Comparison of ENCODE assay signal across 2 cellular contexts in the genomic region with DNA sequence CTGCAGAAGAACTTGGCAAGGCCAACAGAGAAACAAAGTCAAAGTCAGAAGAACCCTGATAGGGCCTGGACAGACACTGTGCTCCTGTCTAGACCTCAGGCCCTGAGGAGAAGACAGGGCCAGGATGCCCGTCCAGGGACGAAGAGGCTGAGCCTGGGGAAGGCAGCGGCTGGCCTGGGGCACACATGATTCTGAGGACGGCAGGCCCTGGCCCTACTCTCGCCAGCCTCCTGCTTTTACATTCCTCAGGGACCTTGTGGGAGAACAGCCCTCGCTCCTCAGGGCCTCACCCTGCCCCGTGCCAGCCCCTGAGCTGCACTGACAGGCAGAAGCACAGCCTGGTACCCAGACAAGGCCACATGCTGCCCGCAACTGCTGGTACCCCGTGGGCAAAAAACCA.
TF ChIP-seq lines count a peak whose summit lies in the region.

No MANE protein-coding gene starts in this region.

TF ChIP-seq in GM23338, 12 proteins besides CTCF, POLR2A, EP300 and RAD21 (continues in another document):
- TF ChIP-seq ZNF114 (CRISPR knock-in tag; IDR thresholded peaks at IDR 0.05) (no peak), EZH2phosphoT487 (IDR thresholded peaks at IDR 0.05; ENCODE audit: unreplicated experiment) (no peak), POLR2AphosphoS5 (IDR thresholded peaks at IDR 0.05; ENCODE audit: low read depth) (no peak), CREB1 (CRISPR knock-in tag; IDR thresholded peaks at IDR 0.05; ENCODE audit: low read depth) (no peak), ZNF331 (CRISPR knock-in tag; IDR thresholded peaks at IDR 0.05; ENCODE audit: low read depth) (no peak), JUNB (IDR thresholded peaks at IDR 0.05; ENCODE audit: unreplicated experiment) (no peak), NANOG (IDR thresholded peaks at IDR 0.05; ENCODE audit: borderline replicate concordance) (no peak)
- TF ChIP-seq, protein P1, sequence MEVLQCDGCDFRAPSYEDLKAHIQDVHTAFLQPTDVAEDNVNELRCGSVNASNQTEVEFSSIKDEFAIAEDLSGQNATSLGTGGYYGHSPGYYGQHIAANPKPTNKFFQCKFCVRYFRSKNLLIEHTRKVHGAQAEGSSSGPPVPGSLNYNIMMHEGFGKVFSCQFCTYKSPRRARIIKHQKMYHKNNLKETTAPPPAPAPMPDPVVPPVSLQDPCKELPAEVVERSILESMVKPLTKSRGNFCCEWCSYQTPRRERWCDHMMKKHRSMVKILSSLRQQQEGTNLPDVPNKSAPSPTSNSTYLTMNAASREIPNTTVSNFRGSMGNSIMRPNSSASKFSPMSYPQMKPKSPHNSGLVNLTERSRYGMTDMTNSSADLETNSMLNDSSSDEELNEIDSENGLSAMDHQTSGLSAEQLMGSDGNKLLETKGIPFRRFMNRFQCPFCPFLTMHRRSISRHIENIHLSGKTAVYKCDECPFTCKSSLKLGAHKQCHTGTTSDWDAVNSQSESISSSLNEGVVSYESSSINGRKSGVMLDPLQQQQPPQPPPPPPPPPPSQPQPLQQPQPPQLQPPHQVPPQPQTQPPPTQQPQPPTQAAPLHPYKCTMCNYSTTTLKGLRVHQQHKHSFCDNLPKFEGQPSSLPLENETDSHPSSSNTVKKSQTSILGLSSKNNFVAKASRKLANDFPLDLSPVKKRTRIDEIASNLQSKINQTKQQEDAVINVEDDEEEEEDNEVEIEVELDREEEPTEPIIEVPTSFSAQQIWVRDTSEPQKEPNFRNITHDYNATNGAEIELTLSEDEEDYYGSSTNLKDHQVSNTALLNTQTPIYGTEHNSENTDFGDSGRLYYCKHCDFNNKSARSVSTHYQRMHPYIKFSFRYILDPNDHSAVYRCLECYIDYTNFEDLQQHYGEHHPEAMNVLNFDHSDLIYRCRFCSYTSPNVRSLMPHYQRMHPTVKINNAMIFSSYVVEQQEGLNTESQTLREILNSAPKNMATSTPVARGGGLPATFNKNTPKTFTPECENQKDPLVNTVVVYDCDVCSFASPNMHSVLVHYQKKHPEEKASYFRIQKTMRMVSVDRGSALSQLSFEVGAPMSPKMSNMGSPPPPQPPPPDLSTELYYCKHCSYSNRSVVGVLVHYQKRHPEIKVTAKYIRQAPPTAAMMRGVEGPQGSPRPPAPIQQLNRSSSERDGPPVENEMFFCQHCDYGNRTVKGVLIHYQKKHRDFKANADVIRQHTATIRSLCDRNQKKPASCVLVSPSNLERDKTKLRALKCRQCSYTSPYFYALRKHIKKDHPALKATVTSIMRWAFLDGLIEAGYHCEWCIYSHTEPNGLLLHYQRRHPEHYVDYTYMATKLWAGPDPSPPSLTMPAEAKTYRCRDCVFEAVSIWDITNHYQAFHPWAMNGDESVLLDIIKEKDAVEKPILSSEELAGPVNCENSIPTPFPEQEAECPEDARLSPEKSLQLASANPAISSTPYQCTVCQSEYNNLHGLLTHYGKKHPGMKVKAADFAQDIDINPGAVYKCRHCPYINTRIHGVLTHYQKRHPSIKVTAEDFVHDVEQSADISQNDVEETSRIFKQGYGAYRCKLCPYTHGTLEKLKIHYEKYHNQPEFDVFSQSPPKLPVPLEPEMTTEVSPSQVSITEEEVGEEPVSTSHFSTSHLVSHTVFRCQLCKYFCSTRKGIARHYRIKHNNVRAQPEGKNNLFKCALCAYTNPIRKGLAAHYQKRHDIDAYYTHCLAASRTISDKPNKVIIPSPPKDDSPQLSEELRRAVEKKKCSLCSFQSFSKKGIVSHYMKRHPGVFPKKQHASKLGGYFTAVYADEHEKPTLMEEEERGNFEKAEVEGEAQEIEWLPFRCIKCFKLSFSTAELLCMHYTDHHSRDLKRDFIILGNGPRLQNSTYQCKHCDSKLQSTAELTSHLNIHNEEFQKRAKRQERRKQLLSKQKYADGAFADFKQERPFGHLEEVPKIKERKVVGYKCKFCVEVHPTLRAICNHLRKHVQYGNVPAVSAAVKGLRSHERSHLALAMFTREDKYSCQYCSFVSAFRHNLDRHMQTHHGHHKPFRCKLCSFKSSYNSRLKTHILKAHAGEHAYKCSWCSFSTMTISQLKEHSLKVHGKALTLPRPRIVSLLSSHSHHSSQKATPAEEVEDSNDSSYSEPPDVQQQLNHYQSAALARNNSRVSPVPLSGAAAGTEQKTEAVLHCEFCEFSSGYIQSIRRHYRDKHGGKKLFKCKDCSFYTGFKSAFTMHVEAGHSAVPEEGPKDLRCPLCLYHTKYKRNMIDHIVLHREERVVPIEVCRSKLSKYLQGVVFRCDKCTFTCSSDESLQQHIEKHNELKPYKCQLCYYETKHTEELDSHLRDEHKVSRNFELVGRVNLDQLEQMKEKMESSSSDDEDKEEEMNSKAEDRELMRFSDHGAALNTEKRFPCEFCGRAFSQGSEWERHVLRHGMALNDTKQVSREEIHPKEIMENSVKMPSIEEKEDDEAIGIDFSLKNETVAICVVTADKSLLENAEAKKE (CRISPR knock-in tag; IDR thresholded peaks at IDR 0.05), result no peak
- TF ChIP-seq, protein P2, sequence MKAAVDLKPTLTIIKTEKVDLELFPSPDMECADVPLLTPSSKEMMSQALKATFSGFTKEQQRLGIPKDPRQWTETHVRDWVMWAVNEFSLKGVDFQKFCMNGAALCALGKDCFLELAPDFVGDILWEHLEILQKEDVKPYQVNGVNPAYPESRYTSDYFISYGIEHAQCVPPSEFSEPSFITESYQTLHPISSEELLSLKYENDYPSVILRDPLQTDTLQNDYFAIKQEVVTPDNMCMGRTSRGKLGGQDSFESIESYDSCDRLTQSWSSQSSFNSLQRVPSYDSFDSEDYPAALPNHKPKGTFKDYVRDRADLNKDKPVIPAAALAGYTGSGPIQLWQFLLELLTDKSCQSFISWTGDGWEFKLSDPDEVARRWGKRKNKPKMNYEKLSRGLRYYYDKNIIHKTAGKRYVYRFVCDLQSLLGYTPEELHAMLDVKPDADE (IDR thresholded peaks at IDR 0.05), result no peak
- TF ChIP-seq, protein P3, sequence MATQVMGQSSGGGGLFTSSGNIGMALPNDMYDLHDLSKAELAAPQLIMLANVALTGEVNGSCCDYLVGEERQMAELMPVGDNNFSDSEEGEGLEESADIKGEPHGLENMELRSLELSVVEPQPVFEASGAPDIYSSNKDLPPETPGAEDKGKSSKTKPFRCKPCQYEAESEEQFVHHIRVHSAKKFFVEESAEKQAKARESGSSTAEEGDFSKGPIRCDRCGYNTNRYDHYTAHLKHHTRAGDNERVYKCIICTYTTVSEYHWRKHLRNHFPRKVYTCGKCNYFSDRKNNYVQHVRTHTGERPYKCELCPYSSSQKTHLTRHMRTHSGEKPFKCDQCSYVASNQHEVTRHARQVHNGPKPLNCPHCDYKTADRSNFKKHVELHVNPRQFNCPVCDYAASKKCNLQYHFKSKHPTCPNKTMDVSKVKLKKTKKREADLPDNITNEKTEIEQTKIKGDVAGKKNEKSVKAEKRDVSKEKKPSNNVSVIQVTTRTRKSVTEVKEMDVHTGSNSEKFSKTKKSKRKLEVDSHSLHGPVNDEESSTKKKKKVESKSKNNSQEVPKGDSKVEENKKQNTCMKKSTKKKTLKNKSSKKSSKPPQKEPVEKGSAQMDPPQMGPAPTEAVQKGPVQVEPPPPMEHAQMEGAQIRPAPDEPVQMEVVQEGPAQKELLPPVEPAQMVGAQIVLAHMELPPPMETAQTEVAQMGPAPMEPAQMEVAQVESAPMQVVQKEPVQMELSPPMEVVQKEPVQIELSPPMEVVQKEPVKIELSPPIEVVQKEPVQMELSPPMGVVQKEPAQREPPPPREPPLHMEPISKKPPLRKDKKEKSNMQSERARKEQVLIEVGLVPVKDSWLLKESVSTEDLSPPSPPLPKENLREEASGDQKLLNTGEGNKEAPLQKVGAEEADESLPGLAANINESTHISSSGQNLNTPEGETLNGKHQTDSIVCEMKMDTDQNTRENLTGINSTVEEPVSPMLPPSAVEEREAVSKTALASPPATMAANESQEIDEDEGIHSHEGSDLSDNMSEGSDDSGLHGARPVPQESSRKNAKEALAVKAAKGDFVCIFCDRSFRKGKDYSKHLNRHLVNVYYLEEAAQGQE (IDR thresholded peaks at IDR 0.05; ENCODE audit: unreplicated experiment), result no peak

TF ChIP-seq in H1, 55 proteins besides CTCF, POLR2A, EP300 and RAD21:
- TF ChIP-seq ZNF274 (IDR thresholded peaks at IDR 0.05; ENCODE audit: borderline replicate concordance, extremely low read depth, low read length), result no peak
- TF ChIP-seq TAF1 (IDR thresholded peaks at IDR 0.05; ENCODE audit: low read depth, low read length), result no peak
- TF ChIP-seq NANOG (IDR thresholded peaks at IDR 0.05; ENCODE audit: insufficient read depth, low read depth, low read length, poor library complexity, severe bottlenecking), result no peak
- TF ChIP-seq SP2 (IDR thresholded peaks at IDR 0.05; ENCODE audit: low read length), result no peak
- TF ChIP-seq GTF2F1 (IDR thresholded peaks at IDR 0.05; ENCODE audit: borderline replicate concordance, low read depth, low read length), result no peak
- no peak for TF ChIP-seq SP1 (IDR thresholded peaks at IDR 0.05; ENCODE audit: low read depth, low read length)
- TF ChIP-seq SRF (IDR thresholded peaks at IDR 0.05; ENCODE audit: low read depth, low read length), result no peak
- TF ChIP-seq BACH1 (IDR thresholded peaks at IDR 0.05; ENCODE audit: low read length), result no peak
- TF ChIP-seq CHD1 (IDR thresholded peaks at IDR 0.05; ENCODE audit: low read depth, low read length), result no peak
- TF ChIP-seq, protein P4, sequence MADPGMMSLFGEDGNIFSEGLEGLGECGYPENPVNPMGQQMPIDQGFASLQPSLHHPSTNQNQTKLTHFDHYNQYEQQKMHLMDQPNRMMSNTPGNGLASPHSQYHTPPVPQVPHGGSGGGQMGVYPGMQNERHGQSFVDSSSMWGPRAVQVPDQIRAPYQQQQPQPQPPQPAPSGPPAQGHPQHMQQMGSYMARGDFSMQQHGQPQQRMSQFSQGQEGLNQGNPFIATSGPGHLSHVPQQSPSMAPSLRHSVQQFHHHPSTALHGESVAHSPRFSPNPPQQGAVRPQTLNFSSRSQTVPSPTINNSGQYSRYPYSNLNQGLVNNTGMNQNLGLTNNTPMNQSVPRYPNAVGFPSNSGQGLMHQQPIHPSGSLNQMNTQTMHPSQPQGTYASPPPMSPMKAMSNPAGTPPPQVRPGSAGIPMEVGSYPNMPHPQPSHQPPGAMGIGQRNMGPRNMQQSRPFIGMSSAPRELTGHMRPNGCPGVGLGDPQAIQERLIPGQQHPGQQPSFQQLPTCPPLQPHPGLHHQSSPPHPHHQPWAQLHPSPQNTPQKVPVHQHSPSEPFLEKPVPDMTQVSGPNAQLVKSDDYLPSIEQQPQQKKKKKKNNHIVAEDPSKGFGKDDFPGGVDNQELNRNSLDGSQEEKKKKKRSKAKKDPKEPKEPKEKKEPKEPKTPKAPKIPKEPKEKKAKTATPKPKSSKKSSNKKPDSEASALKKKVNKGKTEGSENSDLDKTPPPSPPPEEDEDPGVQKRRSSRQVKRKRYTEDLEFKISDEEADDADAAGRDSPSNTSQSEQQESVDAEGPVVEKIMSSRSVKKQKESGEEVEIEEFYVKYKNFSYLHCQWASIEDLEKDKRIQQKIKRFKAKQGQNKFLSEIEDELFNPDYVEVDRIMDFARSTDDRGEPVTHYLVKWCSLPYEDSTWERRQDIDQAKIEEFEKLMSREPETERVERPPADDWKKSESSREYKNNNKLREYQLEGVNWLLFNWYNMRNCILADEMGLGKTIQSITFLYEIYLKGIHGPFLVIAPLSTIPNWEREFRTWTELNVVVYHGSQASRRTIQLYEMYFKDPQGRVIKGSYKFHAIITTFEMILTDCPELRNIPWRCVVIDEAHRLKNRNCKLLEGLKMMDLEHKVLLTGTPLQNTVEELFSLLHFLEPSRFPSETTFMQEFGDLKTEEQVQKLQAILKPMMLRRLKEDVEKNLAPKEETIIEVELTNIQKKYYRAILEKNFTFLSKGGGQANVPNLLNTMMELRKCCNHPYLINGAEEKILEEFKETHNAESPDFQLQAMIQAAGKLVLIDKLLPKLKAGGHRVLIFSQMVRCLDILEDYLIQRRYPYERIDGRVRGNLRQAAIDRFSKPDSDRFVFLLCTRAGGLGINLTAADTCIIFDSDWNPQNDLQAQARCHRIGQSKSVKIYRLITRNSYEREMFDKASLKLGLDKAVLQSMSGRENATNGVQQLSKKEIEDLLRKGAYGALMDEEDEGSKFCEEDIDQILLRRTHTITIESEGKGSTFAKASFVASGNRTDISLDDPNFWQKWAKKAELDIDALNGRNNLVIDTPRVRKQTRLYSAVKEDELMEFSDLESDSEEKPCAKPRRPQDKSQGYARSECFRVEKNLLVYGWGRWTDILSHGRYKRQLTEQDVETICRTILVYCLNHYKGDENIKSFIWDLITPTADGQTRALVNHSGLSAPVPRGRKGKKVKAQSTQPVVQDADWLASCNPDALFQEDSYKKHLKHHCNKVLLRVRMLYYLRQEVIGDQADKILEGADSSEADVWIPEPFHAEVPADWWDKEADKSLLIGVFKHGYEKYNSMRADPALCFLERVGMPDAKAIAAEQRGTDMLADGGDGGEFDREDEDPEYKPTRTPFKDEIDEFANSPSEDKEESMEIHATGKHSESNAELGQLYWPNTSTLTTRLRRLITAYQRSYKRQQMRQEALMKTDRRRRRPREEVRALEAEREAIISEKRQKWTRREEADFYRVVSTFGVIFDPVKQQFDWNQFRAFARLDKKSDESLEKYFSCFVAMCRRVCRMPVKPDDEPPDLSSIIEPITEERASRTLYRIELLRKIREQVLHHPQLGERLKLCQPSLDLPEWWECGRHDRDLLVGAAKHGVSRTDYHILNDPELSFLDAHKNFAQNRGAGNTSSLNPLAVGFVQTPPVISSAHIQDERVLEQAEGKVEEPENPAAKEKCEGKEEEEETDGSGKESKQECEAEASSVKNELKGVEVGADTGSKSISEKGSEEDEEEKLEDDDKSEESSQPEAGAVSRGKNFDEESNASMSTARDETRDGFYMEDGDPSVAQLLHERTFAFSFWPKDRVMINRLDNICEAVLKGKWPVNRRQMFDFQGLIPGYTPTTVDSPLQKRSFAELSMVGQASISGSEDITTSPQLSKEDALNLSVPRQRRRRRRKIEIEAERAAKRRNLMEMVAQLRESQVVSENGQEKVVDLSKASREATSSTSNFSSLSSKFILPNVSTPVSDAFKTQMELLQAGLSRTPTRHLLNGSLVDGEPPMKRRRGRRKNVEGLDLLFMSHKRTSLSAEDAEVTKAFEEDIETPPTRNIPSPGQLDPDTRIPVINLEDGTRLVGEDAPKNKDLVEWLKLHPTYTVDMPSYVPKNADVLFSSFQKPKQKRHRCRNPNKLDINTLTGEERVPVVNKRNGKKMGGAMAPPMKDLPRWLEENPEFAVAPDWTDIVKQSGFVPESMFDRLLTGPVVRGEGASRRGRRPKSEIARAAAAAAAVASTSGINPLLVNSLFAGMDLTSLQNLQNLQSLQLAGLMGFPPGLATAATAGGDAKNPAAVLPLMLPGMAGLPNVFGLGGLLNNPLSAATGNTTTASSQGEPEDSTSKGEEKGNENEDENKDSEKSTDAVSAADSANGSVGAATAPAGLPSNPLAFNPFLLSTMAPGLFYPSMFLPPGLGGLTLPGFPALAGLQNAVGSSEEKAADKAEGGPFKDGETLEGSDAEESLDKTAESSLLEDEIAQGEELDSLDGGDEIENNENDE (IDR thresholded peaks at IDR 0.05; ENCODE audit: insufficient replicate concordance, low read length), result no peak
- no peak for TF ChIP-seq CBX8 (IDR thresholded peaks at IDR 0.05; ENCODE audit: borderline replicate concordance, low read depth, low read length)
- no peak for TF ChIP-seq NRF1 (IDR thresholded peaks at IDR 0.05; ENCODE audit: low read depth, low read length)
- TF ChIP-seq CREB1 (IDR thresholded peaks at IDR 0.05), result no peak
- TF ChIP-seq TCF12 (IDR thresholded peaks at IDR 0.05; ENCODE audit: low read depth, low read length), result no peak
- TF ChIP-seq EGR1 (IDR thresholded peaks at IDR 0.05; ENCODE audit: borderline replicate concordance, low read depth, low read length), result no peak
- no peak for TF ChIP-seq JUN (IDR thresholded peaks at IDR 0.05; ENCODE audit: low read depth, low read length)
- TF ChIP-seq GABPA (IDR thresholded peaks at IDR 0.05; ENCODE audit: borderline replicate concordance, insufficient read depth, low read length), result no peak
TF ChIP-seq in H1: peak in this region for 0.
